Comparison of ENCODE assay signal across 1 cellular context in the genomic region with DNA sequence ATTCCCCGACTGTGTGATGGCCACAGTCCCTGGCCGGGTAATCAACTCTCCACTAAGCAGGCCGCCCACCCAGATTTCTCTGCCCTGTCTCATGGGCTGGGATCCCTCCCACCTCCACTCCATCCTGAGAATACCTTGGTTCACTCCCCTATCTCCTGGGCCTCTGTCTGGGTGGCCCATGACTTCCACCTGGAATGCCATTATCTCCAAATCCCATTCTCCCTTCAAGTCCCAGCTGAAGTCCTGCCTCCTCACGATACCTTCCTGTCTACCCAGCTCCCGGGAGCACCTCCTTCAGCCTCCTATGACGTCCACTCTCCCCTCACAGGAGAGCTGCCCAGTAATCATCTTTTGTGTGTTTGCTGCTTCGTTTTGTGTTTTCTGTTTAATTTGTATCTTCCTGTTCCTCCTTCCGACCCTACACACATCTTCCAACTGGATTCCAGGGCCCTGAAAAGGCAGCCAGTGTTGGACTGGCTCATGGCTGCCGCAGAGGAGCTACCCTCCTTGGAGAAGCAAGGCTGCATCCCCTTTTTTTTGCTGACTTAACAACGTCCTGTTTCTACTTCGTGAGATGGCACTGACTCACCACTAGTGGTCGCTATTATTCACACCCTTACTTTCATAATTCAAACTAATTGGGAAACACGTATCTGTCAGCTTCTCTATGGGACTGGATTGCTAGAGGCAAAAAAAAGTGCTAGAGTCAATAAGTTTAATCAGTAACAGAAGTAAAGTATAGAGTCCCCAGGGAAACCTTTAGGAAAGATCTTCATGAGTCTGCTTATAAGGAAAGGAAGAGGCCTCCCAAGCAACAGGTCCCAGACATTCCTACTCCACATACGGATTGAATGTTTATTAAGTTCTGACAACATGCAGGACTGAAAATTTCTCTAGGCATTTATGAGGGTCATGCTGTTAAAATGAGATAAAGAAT.
TF ChIP-seq lines count a peak whose summit lies in the region.

No MANE protein-coding gene starts in this region.

TF ChIP-seq in HepG2, 621 proteins besides CTCF, POLR2A, EP300 and RAD21 (continued from another document):
- TF ChIP-seq, protein P1, sequence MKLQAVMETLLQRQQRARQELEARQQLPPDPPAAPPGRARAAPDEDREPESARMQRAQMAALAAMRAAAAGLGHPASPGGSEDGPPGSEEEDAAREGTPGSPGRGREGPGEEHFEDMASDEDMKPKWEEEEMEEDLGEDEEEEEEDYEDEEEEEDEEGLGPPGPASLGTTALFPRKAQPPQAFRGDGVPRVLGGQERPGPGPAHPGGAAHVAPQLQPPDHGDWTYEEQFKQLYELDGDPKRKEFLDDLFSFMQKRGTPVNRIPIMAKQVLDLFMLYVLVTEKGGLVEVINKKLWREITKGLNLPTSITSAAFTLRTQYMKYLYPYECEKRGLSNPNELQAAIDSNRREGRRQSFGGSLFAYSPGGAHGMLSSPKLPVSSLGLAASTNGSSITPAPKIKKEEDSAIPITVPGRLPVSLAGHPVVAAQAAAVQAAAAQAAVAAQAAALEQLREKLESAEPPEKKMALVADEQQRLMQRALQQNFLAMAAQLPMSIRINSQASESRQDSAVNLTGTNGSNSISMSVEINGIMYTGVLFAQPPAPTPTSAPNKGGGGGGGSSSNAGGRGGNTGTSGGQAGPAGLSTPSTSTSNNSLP (IDR thresholded peaks at IDR 0.05; ENCODE audit: low read depth, low read length), result peak; percentile 37; the same call in 1 of the 2 replicates
- peak; percentile 19; the same call in 1 of the 2 replicates for TF ChIP-seq FOSL2 (CRISPR knock-in tag; IDR thresholded peaks at IDR 0.05)
- TF ChIP-seq NFKB2 (CRISPR knock-in tag; IDR thresholded peaks at IDR 0.05; ENCODE audit: borderline replicate concordance), result peak; percentile 32; the same call in 1 of the 2 replicates
- TF ChIP-seq MAFF (IDR thresholded peaks at IDR 0.05; ENCODE audit: low read depth, low read length), result peak; percentile 93
- peak; percentile 78 for TF ChIP-seq MAFG (CRISPR knock-in tag; IDR thresholded peaks at IDR 0.05)
- no peak for TF ChIP-seq GPN1 (CRISPR knock-in tag; IDR thresholded peaks at IDR 0.05; ENCODE audit: borderline replicate concordance)
- no peak for TF ChIP-seq SOX13 (IDR thresholded peaks at IDR 0.05)
- TF ChIP-seq SOX13 (CRISPR knock-in tag; conservative IDR thresholded peaks at IDR 0.05 in 1 of 2, IDR thresholded peaks at IDR 0.05 in 1 of 2), result peak in 1 of 2 experiments; percentile 31; a peak in 1 of 4 replicates
- TF ChIP-seq, protein P2, sequence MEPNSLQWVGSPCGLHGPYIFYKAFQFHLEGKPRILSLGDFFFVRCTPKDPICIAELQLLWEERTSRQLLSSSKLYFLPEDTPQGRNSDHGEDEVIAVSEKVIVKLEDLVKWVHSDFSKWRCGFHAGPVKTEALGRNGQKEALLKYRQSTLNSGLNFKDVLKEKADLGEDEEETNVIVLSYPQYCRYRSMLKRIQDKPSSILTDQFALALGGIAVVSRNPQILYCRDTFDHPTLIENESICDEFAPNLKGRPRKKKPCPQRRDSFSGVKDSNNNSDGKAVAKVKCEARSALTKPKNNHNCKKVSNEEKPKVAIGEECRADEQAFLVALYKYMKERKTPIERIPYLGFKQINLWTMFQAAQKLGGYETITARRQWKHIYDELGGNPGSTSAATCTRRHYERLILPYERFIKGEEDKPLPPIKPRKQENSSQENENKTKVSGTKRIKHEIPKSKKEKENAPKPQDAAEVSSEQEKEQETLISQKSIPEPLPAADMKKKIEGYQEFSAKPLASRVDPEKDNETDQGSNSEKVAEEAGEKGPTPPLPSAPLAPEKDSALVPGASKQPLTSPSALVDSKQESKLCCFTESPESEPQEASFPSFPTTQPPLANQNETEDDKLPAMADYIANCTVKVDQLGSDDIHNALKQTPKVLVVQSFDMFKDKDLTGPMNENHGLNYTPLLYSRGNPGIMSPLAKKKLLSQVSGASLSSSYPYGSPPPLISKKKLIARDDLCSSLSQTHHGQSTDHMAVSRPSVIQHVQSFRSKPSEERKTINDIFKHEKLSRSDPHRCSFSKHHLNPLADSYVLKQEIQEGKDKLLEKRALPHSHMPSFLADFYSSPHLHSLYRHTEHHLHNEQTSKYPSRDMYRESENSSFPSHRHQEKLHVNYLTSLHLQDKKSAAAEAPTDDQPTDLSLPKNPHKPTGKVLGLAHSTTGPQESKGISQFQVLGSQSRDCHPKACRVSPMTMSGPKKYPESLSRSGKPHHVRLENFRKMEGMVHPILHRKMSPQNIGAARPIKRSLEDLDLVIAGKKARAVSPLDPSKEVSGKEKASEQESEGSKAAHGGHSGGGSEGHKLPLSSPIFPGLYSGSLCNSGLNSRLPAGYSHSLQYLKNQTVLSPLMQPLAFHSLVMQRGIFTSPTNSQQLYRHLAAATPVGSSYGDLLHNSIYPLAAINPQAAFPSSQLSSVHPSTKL (CRISPR knock-in tag; IDR thresholded peaks at IDR 0.05), result 0 out of 2 replicates have a peak, but pooled peaks have one; percentile 34
- no peak for TF ChIP-seq ADNP (CRISPR knock-in tag; IDR thresholded peaks at IDR 0.05)
- TF ChIP-seq CEBPG (CRISPR knock-in tag; IDR thresholded peaks at IDR 0.05), result peak; percentile 27; the same call in 1 of the 2 replicates
- peak; percentile 38; the same call in 1 of the 2 replicates for TF ChIP-seq SALL2 (CRISPR knock-in tag; IDR thresholded peaks at IDR 0.05)
- no peak for TF ChIP-seq CBX2 (IDR thresholded peaks at IDR 0.05; ENCODE audit: low read depth, low read length)
- no peak for TF ChIP-seq CBX2 (CRISPR knock-in tag; IDR thresholded peaks at IDR 0.05; ENCODE audit: low read depth)
- TF ChIP-seq RXRB (CRISPR knock-in tag; IDR thresholded peaks at IDR 0.05; ENCODE audit: borderline replicate concordance), result 0 out of 2 replicates have a peak, but pooled peaks have one; percentile 28
- TF ChIP-seq, protein P3, sequence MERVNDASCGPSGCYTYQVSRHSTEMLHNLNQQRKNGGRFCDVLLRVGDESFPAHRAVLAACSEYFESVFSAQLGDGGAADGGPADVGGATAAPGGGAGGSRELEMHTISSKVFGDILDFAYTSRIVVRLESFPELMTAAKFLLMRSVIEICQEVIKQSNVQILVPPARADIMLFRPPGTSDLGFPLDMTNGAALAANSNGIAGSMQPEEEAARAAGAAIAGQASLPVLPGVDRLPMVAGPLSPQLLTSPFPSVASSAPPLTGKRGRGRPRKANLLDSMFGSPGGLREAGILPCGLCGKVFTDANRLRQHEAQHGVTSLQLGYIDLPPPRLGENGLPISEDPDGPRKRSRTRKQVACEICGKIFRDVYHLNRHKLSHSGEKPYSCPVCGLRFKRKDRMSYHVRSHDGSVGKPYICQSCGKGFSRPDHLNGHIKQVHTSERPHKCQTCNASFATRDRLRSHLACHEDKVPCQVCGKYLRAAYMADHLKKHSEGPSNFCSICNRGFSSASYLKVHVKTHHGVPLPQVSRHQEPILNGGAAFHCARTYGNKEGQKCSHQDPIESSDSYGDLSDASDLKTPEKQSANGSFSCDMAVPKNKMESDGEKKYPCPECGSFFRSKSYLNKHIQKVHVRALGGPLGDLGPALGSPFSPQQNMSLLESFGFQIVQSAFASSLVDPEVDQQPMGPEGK (CRISPR knock-in tag; IDR thresholded peaks at IDR 0.05), result 0 out of 2 replicates have a peak, but pooled peaks have one; percentile 9
- no peak for TF ChIP-seq FOXC1 (CRISPR knock-in tag; IDR thresholded peaks at IDR 0.05; ENCODE audit: borderline replicate concordance)
